ENCODE assay signal across 1 cellular context in the genomic region with DNA sequence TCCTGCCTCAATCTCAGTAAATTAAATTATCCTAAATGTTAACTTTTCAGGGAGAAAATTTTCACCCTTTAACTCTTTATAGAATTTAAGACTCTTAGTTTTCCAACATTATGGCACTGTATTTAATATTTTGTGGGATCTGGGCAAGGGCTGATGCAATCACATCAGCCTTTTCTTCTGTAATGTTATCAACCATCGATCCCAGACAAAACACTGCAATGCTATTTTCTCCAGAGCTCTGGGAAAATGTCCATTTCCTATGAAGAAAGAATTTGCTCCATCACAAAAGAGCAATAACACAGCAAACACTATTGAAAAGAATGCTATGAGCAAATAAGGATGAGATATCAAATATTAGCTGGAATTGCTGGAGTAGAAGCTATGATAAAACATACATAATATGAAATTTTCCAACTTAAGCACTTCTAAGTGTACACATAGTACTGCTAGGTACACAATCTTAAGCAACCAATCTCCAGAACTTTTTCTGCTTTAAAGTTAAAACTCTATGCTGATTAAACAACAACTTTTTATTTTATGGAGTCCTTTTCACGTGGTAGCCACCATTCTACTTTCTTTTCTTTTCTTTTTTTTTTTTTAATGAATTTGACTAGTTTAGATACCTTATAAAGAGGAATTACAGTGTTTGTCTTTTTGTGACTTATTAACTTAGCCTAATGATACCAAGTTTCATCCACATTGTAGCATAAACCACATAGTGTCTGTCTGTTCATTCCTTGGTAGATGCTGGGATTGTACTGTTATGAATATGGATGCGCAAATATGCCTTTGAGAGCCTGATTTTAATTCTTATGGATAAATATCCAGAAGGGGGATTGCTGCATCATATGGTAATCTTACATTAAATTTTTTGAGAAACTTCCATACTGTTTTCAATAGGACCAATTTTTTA.
TF ChIP-seq lines count a peak whose summit lies in the region.

No MANE protein-coding gene starts in this region.

TF ChIP-seq in H1, 55 proteins besides CTCF, POLR2A, EP300 and RAD21 (continued from another document):
- TF ChIP-seq, protein P1, sequence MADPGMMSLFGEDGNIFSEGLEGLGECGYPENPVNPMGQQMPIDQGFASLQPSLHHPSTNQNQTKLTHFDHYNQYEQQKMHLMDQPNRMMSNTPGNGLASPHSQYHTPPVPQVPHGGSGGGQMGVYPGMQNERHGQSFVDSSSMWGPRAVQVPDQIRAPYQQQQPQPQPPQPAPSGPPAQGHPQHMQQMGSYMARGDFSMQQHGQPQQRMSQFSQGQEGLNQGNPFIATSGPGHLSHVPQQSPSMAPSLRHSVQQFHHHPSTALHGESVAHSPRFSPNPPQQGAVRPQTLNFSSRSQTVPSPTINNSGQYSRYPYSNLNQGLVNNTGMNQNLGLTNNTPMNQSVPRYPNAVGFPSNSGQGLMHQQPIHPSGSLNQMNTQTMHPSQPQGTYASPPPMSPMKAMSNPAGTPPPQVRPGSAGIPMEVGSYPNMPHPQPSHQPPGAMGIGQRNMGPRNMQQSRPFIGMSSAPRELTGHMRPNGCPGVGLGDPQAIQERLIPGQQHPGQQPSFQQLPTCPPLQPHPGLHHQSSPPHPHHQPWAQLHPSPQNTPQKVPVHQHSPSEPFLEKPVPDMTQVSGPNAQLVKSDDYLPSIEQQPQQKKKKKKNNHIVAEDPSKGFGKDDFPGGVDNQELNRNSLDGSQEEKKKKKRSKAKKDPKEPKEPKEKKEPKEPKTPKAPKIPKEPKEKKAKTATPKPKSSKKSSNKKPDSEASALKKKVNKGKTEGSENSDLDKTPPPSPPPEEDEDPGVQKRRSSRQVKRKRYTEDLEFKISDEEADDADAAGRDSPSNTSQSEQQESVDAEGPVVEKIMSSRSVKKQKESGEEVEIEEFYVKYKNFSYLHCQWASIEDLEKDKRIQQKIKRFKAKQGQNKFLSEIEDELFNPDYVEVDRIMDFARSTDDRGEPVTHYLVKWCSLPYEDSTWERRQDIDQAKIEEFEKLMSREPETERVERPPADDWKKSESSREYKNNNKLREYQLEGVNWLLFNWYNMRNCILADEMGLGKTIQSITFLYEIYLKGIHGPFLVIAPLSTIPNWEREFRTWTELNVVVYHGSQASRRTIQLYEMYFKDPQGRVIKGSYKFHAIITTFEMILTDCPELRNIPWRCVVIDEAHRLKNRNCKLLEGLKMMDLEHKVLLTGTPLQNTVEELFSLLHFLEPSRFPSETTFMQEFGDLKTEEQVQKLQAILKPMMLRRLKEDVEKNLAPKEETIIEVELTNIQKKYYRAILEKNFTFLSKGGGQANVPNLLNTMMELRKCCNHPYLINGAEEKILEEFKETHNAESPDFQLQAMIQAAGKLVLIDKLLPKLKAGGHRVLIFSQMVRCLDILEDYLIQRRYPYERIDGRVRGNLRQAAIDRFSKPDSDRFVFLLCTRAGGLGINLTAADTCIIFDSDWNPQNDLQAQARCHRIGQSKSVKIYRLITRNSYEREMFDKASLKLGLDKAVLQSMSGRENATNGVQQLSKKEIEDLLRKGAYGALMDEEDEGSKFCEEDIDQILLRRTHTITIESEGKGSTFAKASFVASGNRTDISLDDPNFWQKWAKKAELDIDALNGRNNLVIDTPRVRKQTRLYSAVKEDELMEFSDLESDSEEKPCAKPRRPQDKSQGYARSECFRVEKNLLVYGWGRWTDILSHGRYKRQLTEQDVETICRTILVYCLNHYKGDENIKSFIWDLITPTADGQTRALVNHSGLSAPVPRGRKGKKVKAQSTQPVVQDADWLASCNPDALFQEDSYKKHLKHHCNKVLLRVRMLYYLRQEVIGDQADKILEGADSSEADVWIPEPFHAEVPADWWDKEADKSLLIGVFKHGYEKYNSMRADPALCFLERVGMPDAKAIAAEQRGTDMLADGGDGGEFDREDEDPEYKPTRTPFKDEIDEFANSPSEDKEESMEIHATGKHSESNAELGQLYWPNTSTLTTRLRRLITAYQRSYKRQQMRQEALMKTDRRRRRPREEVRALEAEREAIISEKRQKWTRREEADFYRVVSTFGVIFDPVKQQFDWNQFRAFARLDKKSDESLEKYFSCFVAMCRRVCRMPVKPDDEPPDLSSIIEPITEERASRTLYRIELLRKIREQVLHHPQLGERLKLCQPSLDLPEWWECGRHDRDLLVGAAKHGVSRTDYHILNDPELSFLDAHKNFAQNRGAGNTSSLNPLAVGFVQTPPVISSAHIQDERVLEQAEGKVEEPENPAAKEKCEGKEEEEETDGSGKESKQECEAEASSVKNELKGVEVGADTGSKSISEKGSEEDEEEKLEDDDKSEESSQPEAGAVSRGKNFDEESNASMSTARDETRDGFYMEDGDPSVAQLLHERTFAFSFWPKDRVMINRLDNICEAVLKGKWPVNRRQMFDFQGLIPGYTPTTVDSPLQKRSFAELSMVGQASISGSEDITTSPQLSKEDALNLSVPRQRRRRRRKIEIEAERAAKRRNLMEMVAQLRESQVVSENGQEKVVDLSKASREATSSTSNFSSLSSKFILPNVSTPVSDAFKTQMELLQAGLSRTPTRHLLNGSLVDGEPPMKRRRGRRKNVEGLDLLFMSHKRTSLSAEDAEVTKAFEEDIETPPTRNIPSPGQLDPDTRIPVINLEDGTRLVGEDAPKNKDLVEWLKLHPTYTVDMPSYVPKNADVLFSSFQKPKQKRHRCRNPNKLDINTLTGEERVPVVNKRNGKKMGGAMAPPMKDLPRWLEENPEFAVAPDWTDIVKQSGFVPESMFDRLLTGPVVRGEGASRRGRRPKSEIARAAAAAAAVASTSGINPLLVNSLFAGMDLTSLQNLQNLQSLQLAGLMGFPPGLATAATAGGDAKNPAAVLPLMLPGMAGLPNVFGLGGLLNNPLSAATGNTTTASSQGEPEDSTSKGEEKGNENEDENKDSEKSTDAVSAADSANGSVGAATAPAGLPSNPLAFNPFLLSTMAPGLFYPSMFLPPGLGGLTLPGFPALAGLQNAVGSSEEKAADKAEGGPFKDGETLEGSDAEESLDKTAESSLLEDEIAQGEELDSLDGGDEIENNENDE (IDR thresholded peaks at IDR 0.05; ENCODE audit: insufficient replicate concordance, low read length) = no peak
- TF ChIP-seq SRF (IDR thresholded peaks at IDR 0.05; ENCODE audit: low read depth, low read length) (no peak), CHD1 (IDR thresholded peaks at IDR 0.05; ENCODE audit: low read depth, low read length) (no peak)
- TF ChIP-seq, protein P2, sequence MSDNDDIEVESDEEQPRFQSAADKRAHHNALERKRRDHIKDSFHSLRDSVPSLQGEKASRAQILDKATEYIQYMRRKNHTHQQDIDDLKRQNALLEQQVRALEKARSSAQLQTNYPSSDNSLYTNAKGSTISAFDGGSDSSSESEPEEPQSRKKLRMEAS (IDR thresholded peaks at IDR 0.05) = no peak
